8 cellular contexts compared by ENCODE assay signal in genomic region chr10:6164271-6165095, GRCh38. TPM values are rescaled to one million over a fixed set of nuclear protein-coding genes. Genes with fewer than 3 reads are reported as not detected.
DNase-seq lines count a peak whose midpoint lies in the region; ATAC-seq, FAIRE-seq and TF ChIP-seq lines count a peak whose summit lies in the region.

No MANE protein-coding gene starts in this region.

- CTCF ChIA-PET in endothelial cell of umbilical vein (lab: Charles Lee), result interaction anchor here (0.8 to 2.7 kb wide), 5 partner anchors 14 to 237 kb away, joined by 3 to 21 read pairs (median 8); partner anchors contain the start of gene PFKFB3

- H3K27me3 ChIP-seq in endothelial cell of umbilical vein (ENCODE audit: control insufficient read depth in 2 of 2, insufficient read depth in 2 of 2, low read length in 2 of 2) (no peaks in the 10 kb centered on the region), pancreas (no peaks in the 10 kb centered on the region)

- H3K79me2 ChIP-seq in endothelial cell of umbilical vein (ENCODE audit: control insufficient read depth, insufficient read depth, low read length), result peaks cover 55% of the 10 kb centered on the region

- H3K4me1 ChIP-seq in endothelial cell of umbilical vein (ENCODE audit: control insufficient read depth, extremely low read depth, insufficient read depth, low read length), result peaks cover 18% of the 10 kb centered on the region
- H3K4me1 ChIP-seq in pancreas, result peaks cover 10 to 13% (median 12%) of the 10 kb centered on the region in 3 donors

- no peak for TF ChIP-seq CTCF in endothelial cell of umbilical vein (IDR thresholded peaks at IDR 0.05; ENCODE audit: extremely low read depth in 1 of 2, insufficient read depth in 1 of 2, low read depth in 1 of 2, low read length in 2 of 2)
- no peak for TF ChIP-seq CTCF in pancreas (IDR thresholded peaks at IDR 0.05)

- no TSS peak for BruUV-seq in endothelial cell of umbilical vein (replicated peaks; lab: Mats Ljungman, UMichigan)

- peak overlapping the region; percentile 88 for H3K9ac ChIP-seq in endothelial cell of umbilical vein (replicated peaks; ENCODE audit: extremely low read depth, insufficient read depth, low read length)

- H3K27ac ChIP-seq in endothelial cell of umbilical vein (ENCODE audit: insufficient read depth, low read depth, low read length), result peak overlapping the region; percentile 66
- peak overlapping the region; percentile 91 to 97 (median 96) for H3K27ac ChIP-seq in pancreas

- H3K9me1 ChIP-seq in endothelial cell of umbilical vein (replicated peaks; ENCODE audit: control insufficient read depth, extremely low read depth, insufficient read depth, low read length), result no peaks in the 10 kb centered on the region

- H3K4me2 ChIP-seq in endothelial cell of umbilical vein (ENCODE audit: insufficient read depth, low read length), result peak overlapping the region; percentile 75

- peak overlapping the region; percentile 96 for H3K4me3 ChIP-seq in GM08714 (ENCODE audit: low read length)
- H3K4me3 ChIP-seq in endothelial cell of umbilical vein (replicated peaks in 1 of 3; ENCODE audit: insufficient read depth in 1 of 3, low read depth in 1 of 3, low read length in 3 of 3), result peak overlapping the region; percentile 59 to 70 (median 69)
- peak overlapping the region; percentile 58 to 78 (median 66) for H3K4me3 ChIP-seq in pancreas

- ATAC-seq in pancreas, result peak in 3 of 4 donors; percentile 1 to 5 (median 1)

- POLR2A ChIA-PET in endothelial cell of umbilical vein (lab: Charles Lee), result no interaction called here

- H3K9me3 ChIP-seq in endothelial cell of umbilical vein (replicated peaks; ENCODE audit: control insufficient read depth, insufficient read depth, low read length) (no peaks in the 10 kb centered on the region), pancreas (no peaks in the 10 kb centered on the region)

- dilution Hi-C loops in endothelial cell of umbilical vein (cut with MboI; ENCODE audit: extremely low pct_ligation_motif_present, low sequenced_read_pairs), result no loop called here

- no peak for TF ChIP-seq POLR2A in endothelial cell of umbilical vein (IDR thresholded peaks at IDR 0.05; ENCODE audit: low read depth, low read length)

- FAIRE-seq in endothelial cell of umbilical vein (lab: Jason Lieb, UNC) (peak; percentile 28), pancreas (lab: Jason Lieb, UNC) (no peak)

- intact Hi-C loops in endothelial cell of umbilical vein (cut with micrococcal nuclease) (loop anchor here (1.0 kb wide), 1 partner anchor 38 kb away; the partner anchor contains the start of gene PFKFB3), pancreas (cut with DNase I) (no loop called here)

- peak; percentile 39 for DNase-seq in OCI-M2 (lab: John Stamatoyannopoulos, UW; ENCODE audit: unreplicated experiment)
- peak; percentile 19 for DNase-seq in endothelial cell of umbilical vein (ENCODE audit: low read depth, low spot score)
- no peak for DNase-seq in pancreas
- DNase-seq in CD1c-positive myeloid dendritic cell (ENCODE audit: extremely low spot score), result no peak
- no peak for DNase-seq in 8988T
- DNase-seq in AG08396 (ENCODE audit: low spot score), result no peak
- no peak for DNase-seq in pons (ENCODE audit: low spot score)

- H3K36me3 ChIP-seq in endothelial cell of umbilical vein (ENCODE audit: control insufficient read depth in 2 of 2, extremely low read depth in 1 of 2, insufficient read depth in 2 of 2, low read length in 2 of 2) (no peaks in the 10 kb centered on the region), pancreas (no peaks in the 10 kb centered on the region)

- no peak overlapping the region for H2AFZ ChIP-seq in endothelial cell of umbilical vein (ENCODE audit: low read depth, low read length)

- 6% methylated on average over 16 of the region's 16 CpGs for WGBS in pancreas, 2 donors

- no peaks in the 10 kb centered on the region for H4K20me1 ChIP-seq in endothelial cell of umbilical vein (replicated peaks; ENCODE audit: control insufficient read depth, extremely low read depth, insufficient read depth, low read length)

TF ChIP-seq in endothelial cell of umbilical vein, 7 proteins besides CTCF, POLR2A, EP300 and RAD21:
- TF ChIP-seq MAX (IDR thresholded peaks at IDR 0.05; ENCODE audit: insufficient read depth, insufficient read length) (no peak), FOS (IDR thresholded peaks at IDR 0.05; ENCODE audit: borderline replicate concordance, insufficient read depth, low read length) (no peak), JUN (IDR thresholded peaks at IDR 0.05; ENCODE audit: borderline replicate concordance, insufficient read depth, insufficient read length, low read depth) (no peak), MYC (IDR thresholded peaks at IDR 0.05; ENCODE audit: low read depth, low read length) (no peak), GATA2 (IDR thresholded peaks at IDR 0.05; ENCODE audit: insufficient read depth, insufficient read length, low read depth, low read length) (no peak), POLR2AphosphoS5 (IDR thresholded peaks at IDR 0.05; ENCODE audit: insufficient read depth, low read depth, low read length) (no peak), EZH2 (IDR thresholded peaks at IDR 0.05; ENCODE audit: borderline replicate concordance, low read depth, low read length, severe bottlenecking) (no peak)

RNA-seq across cellular contexts. Expression of gene PFKFB3, which starts 38.2 kb away (rescaled TPM):
- total RNA-seq in endothelial cell of umbilical vein, result 33.7 and 35.6 TPM in 2 replicates
- polyA plus RNA-seq in endothelial cell of umbilical vein, result 15.8 and 17.2 TPM in 2 replicates
- 18.2 and 20.0 TPM in 2 replicates for polyA plus RNA-seq in endothelial cell of umbilical vein (2011; cell fraction: cytosol; rRNA removed)
- polyA plus RNA-seq in endothelial cell of umbilical vein (2011; cell fraction: nucleus; rRNA removed), result 42.0 and 46.8 TPM in 2 replicates
- 44.1 and 44.3 TPM in 2 replicates for polyA plus RNA-seq in endothelial cell of umbilical vein (2012)
- 17.7 and 20.3 TPM in 2 replicates for polyA minus RNA-seq in endothelial cell of umbilical vein
- 5.9 TPM for polyA minus RNA-seq in endothelial cell of umbilical vein (2011; cell fraction: cytosol; rRNA and poly(A)+ RNA removed)
- polyA minus RNA-seq in endothelial cell of umbilical vein (2011; cell fraction: nucleus; rRNA and poly(A)+ RNA removed), result 14.9 and 17.9 TPM in 2 replicates
- total RNA-seq in pancreas, result 10 to 100 TPM; 10.0 to 28.4 (median 18.2) TPM
- polyA plus RNA-seq in pancreas, result 10 to 100 TPM; 10.9 to 11.8 TPM

Comparison
In these comparisons a context has a peak if more than half of its experiments do, and no peak if none do; other contexts are left out.
1. DNase-seq: peak in OCI-M2 (single experiment) and endothelial cell of umbilical vein (single experiment); none in pancreas (0 of 6), CD1c-positive myeloid dendritic cell (single experiment), 8988T (single experiment), AG08396 (single experiment) and pons (single experiment).
2. Peak in every context shown above with its lines, with median percentiles within 50 percentile points of each other: H3K4me3 ChIP-seq.